13 cellular contexts compared by ENCODE assay signal in the genomic region with DNA sequence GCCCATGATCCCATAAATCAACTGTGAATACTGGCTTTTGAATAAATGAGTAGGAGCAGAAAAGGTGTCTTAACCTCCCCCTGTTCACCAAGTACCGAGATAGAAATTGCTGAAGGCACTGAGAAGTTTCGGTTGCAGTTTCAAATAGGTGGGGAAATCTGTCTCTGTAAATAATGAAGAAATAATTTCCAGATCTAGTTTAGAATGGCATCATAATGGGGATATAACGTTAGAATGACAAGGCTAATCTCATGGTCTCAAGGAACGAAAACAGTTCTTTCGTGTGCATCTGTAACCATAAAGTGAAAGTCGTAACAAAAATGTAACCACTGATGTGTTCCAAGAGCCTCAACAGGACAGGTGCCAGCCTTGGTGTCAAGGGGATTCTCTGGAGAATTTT. TPM values are rescaled to one million over a fixed set of nuclear protein-coding genes. Genes with fewer than 3 reads are reported as not detected.
DNase-seq lines count a peak whose midpoint lies in the region; ATAC-seq and TF ChIP-seq lines count a peak whose summit lies in the region.
"Had no signal": no experiment of that assay in that cellular context is flagged by ENCODE, and none has a peak within 500 bp of the region (broad histone marks: within the 10 kb centered on the region; RNA-seq: fewer than 3 reads in every experiment).

No MANE protein-coding gene starts in this region.

- no peaks in the 10 kb centered on the region for H3K9me3 ChIP-seq in prostate gland
- H3K9me3 ChIP-seq in right atrium auricular region: no peaks in the 10 kb centered on the region

- no peak overlapping the region for H3K27ac ChIP-seq in prostate gland
- H3K27ac ChIP-seq in right atrium auricular region: no peak overlapping the region
- H3K27ac ChIP-seq: HL-60 had no signal

- no peaks in the 10 kb centered on the region for H3K4me1 ChIP-seq in prostate gland (replicated peaks)
- H3K4me1 ChIP-seq in right atrium auricular region: no peaks in the 10 kb centered on the region

- intact Hi-C loops in prostate gland (cut with DNase I): no loop called here

- TF ChIP-seq POLR2A in prostate gland (IDR thresholded peaks at IDR 0.05): no peak

- in situ Hi-C loops in GM13976 (cut with MboI; ENCODE audit: low sequenced_read_pairs, unreplicated experiment): no loop called here

- H3K27me3 ChIP-seq in prostate gland (replicated peaks; ENCODE audit: insufficient read depth): peaks cover 2% of the 10 kb centered on the region
- H3K27me3 ChIP-seq in right atrium auricular region: no peaks in the 10 kb centered on the region

- H3K4me3 ChIP-seq in prostate gland (no peak overlapping the region), right atrium auricular region (no peak overlapping the region)

- H3K36me3 ChIP-seq in prostate gland (no peaks in the 10 kb centered on the region), right atrium auricular region (no peaks in the 10 kb centered on the region)

- TF ChIP-seq CTCF in GM13976 (IDR thresholded peaks at IDR 0.05; ENCODE audit: borderline replicate concordance, control extremely low read depth, extremely low read depth, insufficient read depth, missing control alignments): no peak
- TF ChIP-seq CTCF in prostate gland (IDR thresholded peaks at IDR 0.05): no peak
- TF ChIP-seq CTCF in right atrium auricular region (IDR thresholded peaks at IDR 0.05): no peak

- DNase-seq in GM13976 (ENCODE audit: low spot score) (peak; percentile 44), cerebellar nuclear complex (lab: John Stamatoyannopoulos, UW) (no peak), prostate gland (ENCODE audit: low spot score) (no peak), right atrium auricular region (ENCODE audit: low spot score) (no peak)
- DNase-seq in activated effector memory CD4-positive, alpha-beta T cell treated with Interleukin-2 at 50 U/mL for 16 hours: no peak
- DNase-seq: activated CD4-positive, alpha-beta T cell treated with anti-CD3 and anti-CD28 coated beads for 48 hours; mammary epithelial cell; NCI-H69; trophoblast cell had no signal

- 84% methylated on average over 6 of the region's 6 CpGs for WGBS in prostate gland

- ATAC-seq in GM19351 (IDR thresholded peaks at IDR 0.05; ENCODE audit: unreplicated experiment) (peak; percentile 78), HG02678 (IDR thresholded peaks at IDR 0.05; ENCODE audit: unreplicated experiment) (peak; percentile 81), HG03432 (IDR thresholded peaks at IDR 0.05; ENCODE audit: unreplicated experiment) (peak; percentile 86)

RNA-seq across cellular contexts. Expression of a gene that starts 49.9 kb away (rescaled TPM):
- 10 to 100 TPM; 17.7 to 19.3 TPM for total RNA-seq in prostate gland
- 10 to 100 TPM in 1 of 2 donors, 1 to 10 TPM in 1; 7.6 to 11.9 TPM for total RNA-seq in right atrium auricular region
